In the genomic region with DNA sequence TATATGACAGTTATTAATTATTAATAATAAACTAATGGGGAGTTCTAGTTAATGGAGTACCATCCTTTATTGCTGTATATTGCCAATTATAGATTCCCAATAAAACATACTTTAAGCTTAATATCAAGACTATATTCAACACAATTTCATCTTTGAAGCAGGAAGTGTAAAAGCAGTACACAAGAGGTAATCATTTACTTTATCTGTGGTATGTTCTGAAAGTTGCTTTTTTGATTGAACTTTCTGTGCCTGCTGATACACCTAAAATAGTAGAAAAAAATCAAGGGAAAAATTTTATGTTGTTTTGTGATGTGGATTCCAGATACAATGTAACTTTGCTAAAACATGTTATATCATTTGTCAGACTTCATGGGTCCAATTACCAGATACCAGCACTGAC, we compare ENCODE assay signal across 19 cellular contexts.
"Had no signal": no experiment of that assay in that cellular context is flagged by ENCODE, and none has a peak within 500 bp of the region (broad histone marks: within the 10 kb centered on the region; RNA-seq: fewer than 3 reads in every experiment).

No MANE protein-coding gene starts in this region.

- H3K9me3 Mint-ChIP-seq: effector memory CD8-positive, alpha-beta T cell; neural progenitor cell had no signal

- H3K4me3 ChIP-seq: cardiac muscle cell, esophagus squamous epithelium, neural progenitor cell, prostate gland, right atrium auricular region, tibial nerve had no signal

- DNase-seq: activated CD4-positive, alpha-beta T cell treated with anti-CD3 and anti-CD28 coated beads, Interleukin-2, amount 10 ng/mL, durations not matched to agents 7 days and 5 days; activated CD8-positive, alpha-beta T cell treated with anti-CD3 and anti-CD28 coated beads, Interleukin-2, amount 10 ng/mL, durations not matched to agents 7 days and 5 days; activated effector memory CD4-positive, alpha-beta T cell treated with anti-CD3 and anti-CD28 coated beads, Interleukin-2, amount 50 U/mL, for 16 hours; activated T-cell treated with anti-CD3 and anti-CD28 coated beads, Interleukin-2, amount 50 U/mL, for 72 hours; amniotic stem cell; effector memory CD8-positive, alpha-beta T cell; esophagus squamous epithelium; left ventricle myocardium superior; stimulated activated CD4-positive, alpha-beta T cell treated with anti-CD3 and anti-CD28 coated beads, Interleukin-12 subunit alpha, Interleukin-12 subunit beta, amount 100 ng/mL, for 4 hours; stimulated activated CD4-positive, alpha-beta T cell treated with anti-CD3 and anti-CD28 coated beads, Interleukin-1b, Interleukin-23, amount 100 ng/mL, for 48 hours; stimulated activated naive CD8-positive, alpha-beta T cell treated with anti-CD3 and anti-CD28 coated beads, Interleukin-15, Interleukin-2, amounts not matched to agents 100 U/mL and 50 U/mL, for 24 hours; substantia nigra had no signal

- H3K36me3 ChIP-seq: neural progenitor cell, prostate gland had no signal

- ATAC-seq: activated CD4-positive, CD25-positive, alpha-beta regulatory T cell treated with anti-CD3 and anti-CD28 coated beads, Interleukin-2, amount 50 U/mL, for 24 hours; activated CD8-positive, alpha-beta T cell treated with anti-CD3 and anti-CD28 coated beads, Interleukin-2, amount 10 ng/mL, durations not matched to agents 7 days and 5 days; activated naive CD4-positive, alpha-beta T cell treated with anti-CD3 and anti-CD28 coated beads, Interleukin-2, amount 50 U/mL, for 72 hours; activated T-cell treated with anti-CD3 and anti-CD28 coated beads, Interleukin-2, amount 50 U/mL, for 72 hours; effector memory CD8-positive, alpha-beta T cell; left ventricle myocardium superior; stimulated activated naive CD8-positive, alpha-beta T cell treated with anti-CD3 and anti-CD28 coated beads, Interleukin-15, Interleukin-2, amounts not matched to agents 100 U/mL and 50 U/mL, for 24 hours had no signal

- H3K27me3 Mint-ChIP-seq: activated CD4-positive, alpha-beta T cell treated with anti-CD3 and anti-CD28 coated beads, Interleukin-2, amount 10 ng/mL, durations not matched to agents 7 days and 5 days; effector memory CD8-positive, alpha-beta T cell had no signal

- H3K27ac ChIP-seq: cardiac muscle cell, esophagus squamous epithelium, neural progenitor cell, prostate gland, right atrium auricular region, tibial nerve had no signal

- H3K27me3 ChIP-seq: cardiac muscle cell, esophagus squamous epithelium, neural progenitor cell, right atrium auricular region, tibial nerve had no signal

- H3K9me3 ChIP-seq: esophagus squamous epithelium, prostate gland, right atrium auricular region had no signal

- H3K4me1 Mint-ChIP-seq: activated CD4-positive, alpha-beta T cell treated with anti-CD3 and anti-CD28 coated beads, Interleukin-2, amount 10 ng/mL, durations not matched to agents 7 days and 5 days had no signal

- H3K27ac Mint-ChIP-seq: activated CD4-positive, alpha-beta T cell treated with anti-CD3 and anti-CD28 coated beads, Interleukin-2, amount 10 ng/mL, durations not matched to agents 7 days and 5 days; activated CD8-positive, alpha-beta T cell treated with anti-CD3 and anti-CD28 coated beads, Interleukin-2, amount 10 ng/mL, durations not matched to agents 7 days and 5 days; activated naive CD4-positive, alpha-beta T cell treated with anti-CD3 and anti-CD28 coated beads, Interleukin-2, amount 50 U/mL, for 72 hours; activated T-cell treated with anti-CD3 and anti-CD28 coated beads, Interleukin-2, amount 50 U/mL, for 72 hours; neural progenitor cell had no signal

- H3K4me1 ChIP-seq: esophagus squamous epithelium, prostate gland, right atrium auricular region, tibial nerve had no signal

- H3K4me3 Mint-ChIP-seq: activated CD4-positive, alpha-beta T cell treated with anti-CD3 and anti-CD28 coated beads, Interleukin-2, amount 10 ng/mL, durations not matched to agents 7 days and 5 days; activated CD8-positive, alpha-beta T cell treated with anti-CD3 and anti-CD28 coated beads, Interleukin-2, amount 10 ng/mL, durations not matched to agents 7 days and 5 days; activated T-cell treated with anti-CD3 and anti-CD28 coated beads, Interleukin-2, amount 50 U/mL, for 72 hours; effector memory CD8-positive, alpha-beta T cell; neural progenitor cell had no signal
